In the genomic region with DNA sequence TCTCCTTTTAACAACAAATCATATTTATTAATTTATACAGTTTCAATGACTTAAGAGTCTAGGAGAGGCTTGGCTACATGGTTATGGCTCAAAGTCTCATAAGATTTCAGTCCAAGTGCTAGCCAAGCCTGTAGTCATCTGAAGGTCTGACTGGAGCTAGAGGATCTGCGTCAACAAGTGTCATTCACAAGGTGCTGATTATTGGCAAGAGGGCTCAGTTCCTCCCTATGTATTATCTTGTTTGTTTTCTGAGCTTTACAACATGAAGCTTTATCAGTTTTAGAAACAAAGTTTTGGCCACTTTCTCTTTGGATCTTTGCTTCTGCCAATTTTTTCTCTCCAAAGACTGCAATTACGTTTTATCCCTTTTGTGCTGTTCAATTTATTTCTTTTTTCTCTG, we compare ENCODE assay signal across 1 cellular context.
TF ChIP-seq lines count a peak whose summit lies in the region.

No MANE protein-coding gene starts in this region.

TF ChIP-seq in GM12878, 131 proteins besides CTCF, POLR2A, EP300 and RAD21 (continued from another document):
- TF ChIP-seq, protein P1, sequence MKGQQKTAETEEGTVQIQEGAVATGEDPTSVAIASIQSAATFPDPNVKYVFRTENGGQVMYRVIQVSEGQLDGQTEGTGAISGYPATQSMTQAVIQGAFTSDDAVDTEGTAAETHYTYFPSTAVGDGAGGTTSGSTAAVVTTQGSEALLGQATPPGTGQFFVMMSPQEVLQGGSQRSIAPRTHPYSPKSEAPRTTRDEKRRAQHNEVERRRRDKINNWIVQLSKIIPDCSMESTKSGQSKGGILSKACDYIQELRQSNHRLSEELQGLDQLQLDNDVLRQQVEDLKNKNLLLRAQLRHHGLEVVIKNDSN (IDR thresholded peaks at IDR 0.05; ENCODE audit: borderline replicate concordance, extremely low read length, insufficient read depth, low read depth, low read length) = no peak
- TF ChIP-seq, protein P2, sequence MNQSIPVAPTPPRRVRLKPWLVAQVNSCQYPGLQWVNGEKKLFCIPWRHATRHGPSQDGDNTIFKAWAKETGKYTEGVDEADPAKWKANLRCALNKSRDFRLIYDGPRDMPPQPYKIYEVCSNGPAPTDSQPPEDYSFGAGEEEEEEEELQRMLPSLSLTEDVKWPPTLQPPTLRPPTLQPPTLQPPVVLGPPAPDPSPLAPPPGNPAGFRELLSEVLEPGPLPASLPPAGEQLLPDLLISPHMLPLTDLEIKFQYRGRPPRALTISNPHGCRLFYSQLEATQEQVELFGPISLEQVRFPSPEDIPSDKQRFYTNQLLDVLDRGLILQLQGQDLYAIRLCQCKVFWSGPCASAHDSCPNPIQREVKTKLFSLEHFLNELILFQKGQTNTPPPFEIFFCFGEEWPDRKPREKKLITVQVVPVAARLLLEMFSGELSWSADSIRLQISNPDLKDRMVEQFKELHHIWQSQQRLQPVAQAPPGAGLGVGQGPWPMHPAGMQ (IDR thresholded peaks at IDR 0.05; ENCODE audit: borderline replicate concordance) = no peak
- no peak for TF ChIP-seq JUND (IDR thresholded peaks at IDR 0.05; ENCODE audit: low read depth, low read length)
- no peak for TF ChIP-seq NBN (IDR thresholded peaks at IDR 0.05)
- TF ChIP-seq, protein P3, sequence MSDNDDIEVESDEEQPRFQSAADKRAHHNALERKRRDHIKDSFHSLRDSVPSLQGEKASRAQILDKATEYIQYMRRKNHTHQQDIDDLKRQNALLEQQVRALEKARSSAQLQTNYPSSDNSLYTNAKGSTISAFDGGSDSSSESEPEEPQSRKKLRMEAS (IDR thresholded peaks at IDR 0.05; ENCODE audit: low read depth, low read length) = no peak
- no peak for TF ChIP-seq EED (IDR thresholded peaks at IDR 0.05; ENCODE audit: low read depth)
- TF ChIP-seq, protein P4, sequence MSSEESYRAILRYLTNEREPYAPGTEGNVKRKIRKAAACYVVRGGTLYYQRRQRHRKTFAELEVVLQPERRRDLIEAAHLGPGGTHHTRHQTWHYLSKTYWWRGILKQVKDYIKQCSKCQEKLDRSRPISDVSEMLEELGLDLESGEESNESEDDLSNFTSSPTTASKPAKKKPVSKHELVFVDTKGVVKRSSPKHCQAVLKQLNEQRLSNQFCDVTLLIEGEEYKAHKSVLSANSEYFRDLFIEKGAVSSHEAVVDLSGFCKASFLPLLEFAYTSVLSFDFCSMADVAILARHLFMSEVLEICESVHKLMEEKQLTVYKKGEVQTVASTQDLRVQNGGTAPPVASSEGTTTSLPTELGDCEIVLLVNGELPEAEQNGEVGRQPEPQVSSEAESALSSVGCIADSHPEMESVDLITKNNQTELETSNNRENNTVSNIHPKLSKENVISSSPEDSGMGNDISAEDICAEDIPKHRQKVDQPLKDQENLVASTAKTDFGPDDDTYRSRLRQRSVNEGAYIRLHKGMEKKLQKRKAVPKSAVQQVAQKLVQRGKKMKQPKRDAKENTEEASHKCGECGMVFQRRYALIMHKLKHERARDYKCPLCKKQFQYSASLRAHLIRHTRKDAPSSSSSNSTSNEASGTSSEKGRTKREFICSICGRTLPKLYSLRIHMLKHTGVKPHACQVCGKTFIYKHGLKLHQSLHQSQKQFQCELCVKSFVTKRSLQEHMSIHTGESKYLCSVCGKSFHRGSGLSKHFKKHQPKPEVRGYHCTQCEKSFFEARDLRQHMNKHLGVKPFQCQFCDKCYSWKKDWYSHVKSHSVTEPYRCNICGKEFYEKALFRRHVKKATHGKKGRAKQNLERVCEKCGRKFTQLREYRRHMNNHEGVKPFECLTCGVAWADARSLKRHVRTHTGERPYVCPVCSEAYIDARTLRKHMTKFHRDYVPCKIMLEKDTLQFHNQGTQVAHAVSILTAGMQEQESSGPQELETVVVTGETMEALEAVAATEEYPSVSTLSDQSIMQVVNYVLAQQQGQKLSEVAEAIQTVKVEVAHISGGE (CRISPR knock-in tag; IDR thresholded peaks at IDR 0.05) = no peak
